ENCODE assay signal across 10 cellular contexts in genomic region chr17:3762922-3763776, GRCh38. TPM values are rescaled to one million over a fixed set of nuclear protein-coding genes. Genes with fewer than 3 reads are reported as not detected.
DNase-seq lines count a peak whose midpoint lies in the region; ATAC-seq and TF ChIP-seq lines count a peak whose summit lies in the region.
"Had no signal": no experiment of that assay in that cellular context is flagged by ENCODE, and none has a peak within 500 bp of the region (broad histone marks: within the 10 kb centered on the region; RNA-seq: fewer than 3 reads in every experiment).

No MANE protein-coding gene starts in this region.

- ATAC-seq in HG03039 (IDR thresholded peaks at IDR 0.05; ENCODE audit: unreplicated experiment) = peak; percentile 48
- peak; percentile 50 for ATAC-seq in activated CD8-positive, alpha-beta T cell treated with anti-CD3 and anti-CD28 coated beads, Interleukin-2, amount 10 ng/mL, durations not matched to agents 7 days and 5 days
- ATAC-seq in upper lobe of right lung = peak; percentile 49
- no peak for ATAC-seq in GM21529 (IDR thresholded peaks at IDR 0.05; ENCODE audit: unreplicated experiment)
- ATAC-seq: pancreas had no signal

- H3K4me3 ChIP-seq in upper lobe of right lung (peak overlapping the region; percentile 8), OCI-LY7 (ENCODE audit: low read depth, low read length, poor library complexity, severe bottlenecking) (no peak overlapping the region)
- H3K4me3 ChIP-seq: adrenal gland, pancreas had no signal

- H3K9me3 ChIP-seq in upper lobe of right lung = no peaks in the 10 kb centered on the region
- H3K9me3 ChIP-seq in OCI-LY7 (ENCODE audit: low read length) = no peaks in the 10 kb centered on the region
- H3K9me3 ChIP-seq: adrenal gland, pancreas had no signal

- POLR2A ChIA-PET in activated CD8-positive, alpha-beta T cell treated with anti-CD3 and anti-CD28 coated beads, Interleukin-2, amount 10 ng/mL, durations not matched to agents 7 days and 5 days (lab: Charles Lee) = interaction anchor here (0.5 to 1.1 kb wide), 3 partner anchors 9 to 671 kb away, joined by 3 to 4 read pairs (median 3); no protein-coding TSS in a partner anchor
- POLR2A ChIA-PET in OCI-LY7 (lab: Charles Lee) = no interaction called here

- intact Hi-C loops in upper lobe of right lung (cut with DNase I) (no loop called here), OCI-LY7 (cut with micrococcal nuclease; ENCODE audit: unreplicated experiment) (no loop called here)

- no peak overlapping the region for H2AFZ ChIP-seq in OCI-LY7 (ENCODE audit: low read length)

- H3K27ac ChIP-seq in upper lobe of right lung (no peak overlapping the region), OCI-LY7 (ENCODE audit: low read depth, low read length, poor library complexity, severe bottlenecking) (no peak overlapping the region)
- H3K27ac ChIP-seq: adrenal gland, pancreas had no signal

- no peak overlapping the region for H3K4me2 ChIP-seq in OCI-LY7 (ENCODE audit: low read length)

- no peaks in the 10 kb centered on the region for H3K27me3 ChIP-seq in upper lobe of right lung
- H3K27me3 ChIP-seq: adrenal gland, pancreas had no signal

- H3K9me3 Mint-ChIP-seq in activated CD8-positive, alpha-beta T cell treated with anti-CD3 and anti-CD28 coated beads, Interleukin-2, amount 10 ng/mL, durations not matched to agents 7 days and 5 days (ENCODE audit: insufficient read depth) = peaks cover 12% of the 10 kb centered on the region

- H3K27me3 Mint-ChIP-seq in activated CD8-positive, alpha-beta T cell treated with anti-CD3 and anti-CD28 coated beads, Interleukin-2, amount 10 ng/mL, durations not matched to agents 7 days and 5 days (ENCODE audit: low read depth) = peaks cover 2% of the 10 kb centered on the region

- peak overlapping the region; percentile 59 for H3K4me3 Mint-ChIP-seq in activated CD8-positive, alpha-beta T cell treated with anti-CD3 and anti-CD28 coated beads, Interleukin-2, amount 10 ng/mL, durations not matched to agents 7 days and 5 days

- H3K79me2 ChIP-seq in OCI-LY7 (ENCODE audit: insufficient read depth, low read depth, low read length) = no peaks in the 10 kb centered on the region

- no peaks in the 10 kb centered on the region for H4K20me1 ChIP-seq in OCI-LY7 (ENCODE audit: insufficient read depth, low read length)

- H3K4me1 Mint-ChIP-seq in activated CD8-positive, alpha-beta T cell treated with anti-CD3 and anti-CD28 coated beads, Interleukin-2, amount 10 ng/mL, durations not matched to agents 7 days and 5 days (ENCODE audit: low read depth) = peaks cover 59% of the 10 kb centered on the region

- CTCF ChIA-PET in activated CD8-positive, alpha-beta T cell treated with anti-CD3 and anti-CD28 coated beads, Interleukin-2, amount 10 ng/mL, durations not matched to agents 7 days and 5 days (lab: Charles Lee) = interaction anchor here (1.0 to 3.5 kb wide), 7 partner anchors 10 to 151 kb away, joined by 3 to 34 read pairs (median 3); no protein-coding TSS in a partner anchor
- CTCF ChIA-PET in OCI-LY7 (lab: Charles Lee; ENCODE audit: unreplicated experiment) = no interaction called here

- no peaks in the 10 kb centered on the region for H3K36me3 ChIP-seq in upper lobe of right lung
- H3K36me3 ChIP-seq in OCI-LY7 (ENCODE audit: insufficient read depth, low read length) = no peaks in the 10 kb centered on the region
- H3K36me3 ChIP-seq: adrenal gland, pancreas had no signal

- peak overlapping the region; percentile 90 for H3K27ac Mint-ChIP-seq in activated CD8-positive, alpha-beta T cell treated with anti-CD3 and anti-CD28 coated beads, Interleukin-2, amount 10 ng/mL, durations not matched to agents 7 days and 5 days

- no peaks in the 10 kb centered on the region for H3K4me1 ChIP-seq in upper lobe of right lung
- no peaks in the 10 kb centered on the region for H3K4me1 ChIP-seq in OCI-LY7 (ENCODE audit: insufficient read depth, low read length, poor library complexity, severe bottlenecking)
- H3K4me1 ChIP-seq: adrenal gland, pancreas had no signal

- no peaks in the 10 kb centered on the region for H3K9me2 ChIP-seq in OCI-LY7 (ENCODE audit: insufficient read depth, low read length)

- no TSS peak for BruUV-seq in OCI-LY7 (replicated peaks; lab: Mats Ljungman, UMichigan)

- DNase-seq in stimulated activated CD4-positive, alpha-beta T cell treated with anti-CD3 and anti-CD28 coated beads, Interleukin-1b, Interleukin-23, amount 100 ng/mL, for 48 hours = peak; percentile 57
- no peak for DNase-seq in stimulated activated CD4-positive, alpha-beta T cell treated with anti-CD3 and anti-CD28 coated beads, Interleukin-4, amount 100 ng/mL, for 4 hours
- DNase-seq in activated CD8-positive, alpha-beta T cell treated with anti-CD3 and anti-CD28 coated beads, Interleukin-2, amount 10 ng/mL, durations not matched to agents 7 days and 5 days = peak; percentile 69
- DNase-seq in upper lobe of right lung (no peak), OCI-LY7 (ENCODE audit: low spot score) (no peak), iPS-NIHi11 (ENCODE audit: low spot score) (no peak)
- DNase-seq: pancreas had no signal

- TF ChIP-seq CTCF in upper lobe of right lung (IDR thresholded peaks at IDR 0.05) (no peak), OCI-LY7 (conservative IDR thresholded peaks at IDR 0.05; ENCODE audit: low read length) (no peak)

- peaks cover 30% of the 10 kb centered on the region for H3K36me3 Mint-ChIP-seq in activated CD8-positive, alpha-beta T cell treated with anti-CD3 and anti-CD28 coated beads, Interleukin-2, amount 10 ng/mL, durations not matched to agents 7 days and 5 days (ENCODE audit: low read depth)

RNA-seq across cellular contexts. Expression of gene ITGAE, which starts 37.8 kb away (rescaled TPM):
- 10 to 100 TPM; 22.9 to 23.2 TPM for total RNA-seq in activated CD8-positive, alpha-beta T cell treated with anti-CD3 and anti-CD28 coated beads, Interleukin-2, amount 10 ng/mL, durations not matched to agents 7 days and 5 days
- total RNA-seq in upper lobe of right lung = 24.2 TPM
- 57.3 and 61.2 TPM in 2 replicates for total RNA-seq in OCI-LY7 (2014; rRNA removed; shearing (Covaris generic))
- 51.2 and 52.2 TPM in 2 replicates for total RNA-seq in OCI-LY7 (2022)

RNA-seq across cellular contexts. Expression of gene HASPIN, which starts 39.4 kb away (rescaled TPM):
- 10 to 100 TPM; 27.0 to 28.1 TPM for total RNA-seq in activated CD8-positive, alpha-beta T cell treated with anti-CD3 and anti-CD28 coated beads, Interleukin-2, amount 10 ng/mL, durations not matched to agents 7 days and 5 days
- total RNA-seq in upper lobe of right lung (0.41 TPM), OCI-LY7 (2022) (66.2 and 71.3 TPM in 2 replicates)
- 60.8 and 88.6 TPM in 2 replicates for total RNA-seq in OCI-LY7 (2014; rRNA removed; shearing (Covaris generic))

Comparison
In these comparisons a context has a peak if more than half of its experiments do, and no peak if none do; other contexts are left out.
1. DNase-seq: peak in stimulated activated CD4-positive, alpha-beta T cell treated with anti-CD3 and anti-CD28 coated beads, Interleukin-1b, Interleukin-23, amount 100 ng/mL, for 48 hours (single experiment) and activated CD8-positive, alpha-beta T cell treated with anti-CD3 and anti-CD28 coated beads, Interleukin-2, amount 10 ng/mL, durations not matched to agents 7 days and 5 days (single experiment); none in stimulated activated CD4-positive, alpha-beta T cell treated with anti-CD3 and anti-CD28 coated beads, Interleukin-4, amount 100 ng/mL, for 4 hours (0 of 2), upper lobe of right lung (single experiment), OCI-LY7 (single experiment) and iPS-NIHi11 (single experiment).
2. RNA of gene HASPIN, which starts 39.4 kb away (total RNA-seq): 60.8 to 88.6 TPM in OCI-LY7 and 27.0 to 28.1 TPM in activated CD8-positive, alpha-beta T cell treated with anti-CD3 and anti-CD28 coated beads, Interleukin-2, amount 10 ng/mL, durations not matched to agents 7 days and 5 days; 0.41 TPM in upper lobe of right lung (single experiment); every median in the first group is over 10 times any median in the second.